8 cellular contexts compared by ENCODE assay signal in the genomic region with DNA sequence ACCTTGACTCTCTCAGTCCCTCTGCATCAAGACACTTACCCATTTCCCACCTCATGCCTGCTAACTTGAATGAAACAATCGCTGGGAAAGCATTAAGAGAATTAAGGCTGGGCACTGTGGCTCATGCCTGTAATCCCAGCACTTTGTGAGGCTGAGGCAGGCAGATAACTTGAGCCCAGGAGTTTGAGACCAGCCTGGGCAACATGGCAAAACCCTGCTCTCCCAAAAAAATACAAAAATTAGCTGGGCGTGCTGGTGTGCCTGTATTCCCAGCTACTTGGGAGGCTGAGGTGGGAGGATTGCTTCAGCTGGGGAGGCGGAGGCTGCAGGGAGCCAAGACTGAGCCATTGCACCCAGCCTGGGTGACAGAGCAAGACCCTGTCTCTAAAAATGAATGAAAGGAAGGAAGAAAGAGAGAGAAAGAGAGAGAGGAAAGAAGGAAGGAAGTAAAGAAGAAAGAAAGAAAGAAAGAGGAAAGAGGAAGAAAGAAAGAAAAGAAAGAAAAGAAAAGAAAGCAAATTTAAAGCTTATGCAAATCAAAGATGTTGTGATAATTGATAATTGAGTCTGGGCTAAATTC. TPM values are rescaled to one million over a fixed set of nuclear protein-coding genes. Genes with fewer than 3 reads are reported as not detected.
A peak's percentile ranks its signal among the peaks of the same experiment; 100 is the strongest.
DNase-seq lines count a peak whose midpoint lies in the region; ATAC-seq and TF ChIP-seq lines count a peak whose summit lies in the region.

No MANE protein-coding gene starts in this region.

- H3K9me3 Mint-ChIP-seq in stimulated activated naive CD8-positive, alpha-beta T cell treated with anti-CD3 and anti-CD28 coated beads, Interleukin-15, amount 100 ng/mL, for 72 hours: no peaks in the 10 kb centered on the region
- H3K9me3 Mint-ChIP-seq in mesothelial cell of epicardium: peaks cover 3% of the 10 kb centered on the region

- no peak for TF ChIP-seq CTCF in choroid plexus epithelial cell (conservative IDR thresholded peaks at IDR 0.05; ENCODE audit: low read depth, low read length)
- no peak for TF ChIP-seq CTCF in mesothelial cell of epicardium (IDR thresholded peaks at IDR 0.05; ENCODE audit: unreplicated experiment)

- peaks cover 91% of the 10 kb centered on the region for H3K27me3 Mint-ChIP-seq in stimulated activated naive CD8-positive, alpha-beta T cell treated with anti-CD3 and anti-CD28 coated beads, Interleukin-15, amount 100 ng/mL, for 72 hours
- no peaks in the 10 kb centered on the region for H3K27me3 Mint-ChIP-seq in mesothelial cell of epicardium (ENCODE audit: low read depth)

- no peak for DNase-seq in stimulated activated naive CD8-positive, alpha-beta T cell treated with anti-CD3 and anti-CD28 coated beads, Interleukin-15, amount 100 ng/mL, for 72 hours
- DNase-seq in stimulated activated naive CD8-positive, alpha-beta T cell treated with anti-CD3 and anti-CD28 coated beads, Interleukin-15, Interleukin-2, amounts not matched to agents 100 U/mL and 50 U/mL, for 24 hours: no peak
- DNase-seq in choroid plexus epithelial cell (ENCODE audit: low read depth) (no peak), mesothelial cell of epicardium (ENCODE audit: low spot score in 2 of 2, unreplicated experiment in 2 of 2) (no peak), occipital lobe (lab: John Stamatoyannopoulos, UW) (no peak)
- DNase-seq in activated CD4-positive, alpha-beta T cell treated with anti-CD3 and anti-CD28 coated beads for 4 hours: no peak

- H3K36me3 Mint-ChIP-seq in mesothelial cell of epicardium: peaks cover 3% of the 10 kb centered on the region

- no peak for ATAC-seq in stimulated activated naive CD8-positive, alpha-beta T cell treated with anti-CD3 and anti-CD28 coated beads, Interleukin-15, amount 100 ng/mL, for 72 hours
- ATAC-seq in stimulated activated naive CD8-positive, alpha-beta T cell treated with anti-CD3 and anti-CD28 coated beads, Interleukin-15, Interleukin-2, amounts not matched to agents 100 U/mL and 50 U/mL, for 24 hours: no peak
- no peak for ATAC-seq in GM19397 (IDR thresholded peaks at IDR 0.05; ENCODE audit: unreplicated experiment)
- ATAC-seq in HG02642 (IDR thresholded peaks at IDR 0.05; ENCODE audit: poor library complexity, unreplicated experiment): no peak

- H3K27ac Mint-ChIP-seq in stimulated activated naive CD8-positive, alpha-beta T cell treated with anti-CD3 and anti-CD28 coated beads, Interleukin-15, amount 100 ng/mL, for 72 hours: no peak overlapping the region
- H3K27ac Mint-ChIP-seq in mesothelial cell of epicardium: peak overlapping the region; percentile 90

- peak overlapping the region; percentile 63 to 77 for H3K4me3 Mint-ChIP-seq in stimulated activated naive CD8-positive, alpha-beta T cell treated with anti-CD3 and anti-CD28 coated beads, Interleukin-15, amount 100 ng/mL, for 72 hours
- H3K4me3 Mint-ChIP-seq in mesothelial cell of epicardium: peak overlapping the region; percentile 61

- H3K4me3 ChIP-seq in choroid plexus epithelial cell (ENCODE audit: low read depth, low read length): peak overlapping the region; percentile 72

- peaks cover 54% of the 10 kb centered on the region for H3K4me1 Mint-ChIP-seq in stimulated activated naive CD8-positive, alpha-beta T cell treated with anti-CD3 and anti-CD28 coated beads, Interleukin-15, amount 100 ng/mL, for 72 hours
- peaks cover 32% of the 10 kb centered on the region for H3K4me1 Mint-ChIP-seq in mesothelial cell of epicardium

RNA-seq across cellular contexts. Expression of gene SERPINE1, which starts 0.6 kb away (rescaled TPM):
- 11.4 to 15.1 TPM (median 14.2 TPM) in 3 replicates for total RNA-seq in mesothelial cell of epicardium
- total RNA-seq in occipital lobe: 0.78 TPM

RNA-seq across cellular contexts. Expression of gene AP1S1, which starts 26.7 kb away (rescaled TPM):
- total RNA-seq in mesothelial cell of epicardium (57.4 to 63.4 TPM (median 61.5 TPM) in 3 replicates), occipital lobe (93.4 TPM)

RNA-seq across cellular contexts. Expression of gene VGF, which starts 37.8 kb away (rescaled TPM):
- total RNA-seq in mesothelial cell of epicardium (0.35 to 0.38 TPM (median 0.36 TPM) in 3 replicates), occipital lobe (9.7 TPM)

RNA-seq across cellular contexts. Expression of gene TRIM56, which starts 42.3 kb away (rescaled TPM):
- total RNA-seq in mesothelial cell of epicardium (33.6 to 40.1 TPM (median 39.6 TPM) in 3 replicates), occipital lobe (1.1 TPM)

RNA-seq across cellular contexts. Expression of gene NAT16, which starts 52.5 kb away (rescaled TPM):
- total RNA-seq in mesothelial cell of epicardium (not detected in 3 replicates), occipital lobe (1.2 TPM)
